ENCODE assay signal across 14 cellular contexts in genomic region chr10:35746004-35746403, GRCh38.
DNase-seq lines count a peak whose midpoint lies in the region; ATAC-seq and TF ChIP-seq lines count a peak whose summit lies in the region.
"Had no signal": no experiment of that assay in that cellular context is flagged by ENCODE, and none has a peak within 500 bp of the region (broad histone marks: within the 10 kb centered on the region; RNA-seq: fewer than 3 reads in every experiment).

No MANE protein-coding gene starts in this region.

- H3K4me3 ChIP-seq in GM23338 (no peak overlapping the region), HEK293 (ENCODE audit: low read depth, low read length) (no peak overlapping the region), mesenchymal stem cell (ENCODE audit: insufficient read depth in 1 of 2, low read depth in 1 of 2, low read length in 2 of 2) (no peak overlapping the region), sigmoid colon (no peak overlapping the region)
- H3K4me3 ChIP-seq: GM23248, HAP-1 had no signal

- ATAC-seq in GM23338 = peak; percentile 54
- no peak for ATAC-seq in activated naive CD4-positive, alpha-beta T cell treated with anti-CD3 and anti-CD28 coated beads, Interleukin-2, amount 50 U/mL, for 72 hours

- H4K20me1 ChIP-seq in GM23338 (replicated peaks; ENCODE audit: insufficient read depth) = no peaks in the 10 kb centered on the region

- H2AK5ac ChIP-seq in mesenchymal stem cell (ENCODE audit: low read length, severe bottlenecking) = no peak overlapping the region

- H3K4me2 ChIP-seq in GM23338 (no peak overlapping the region), mesenchymal stem cell (ENCODE audit: low read length, poor library complexity, severe bottlenecking) (no peak overlapping the region)

- peaks cover 2% of the 10 kb centered on the region for H3K27me3 Mint-ChIP-seq in GM23338 (ENCODE audit: insufficient read depth, low read depth, poor library complexity)
- H3K27me3 Mint-ChIP-seq: CD4-positive, alpha-beta memory T cell had no signal

- DNase-seq in GM23338 (ENCODE audit: low spot score) (no peak), mesenchymal stem cell (no peak), sigmoid colon (no peak), NCI-H2196 treated with DMSO at 0.1 percent for 48 hours (lab: John Stamatoyannopoulos, UW; ENCODE audit: unreplicated experiment) (no peak)
- no peak for DNase-seq in activated naive CD4-positive, alpha-beta T cell treated with anti-CD3 and anti-CD28 coated beads, Interleukin-2, amount 50 U/mL, for 72 hours (ENCODE audit: low spot score in 2 of 2)
- DNase-seq: C1 segment of cervical spinal cord; Calu3; CD4-positive, alpha-beta memory T cell; COR-L47; DMS53; DMS79 treated with DMSO at 0.1 percent for 48 hours; GM23248 had no signal

- H3K14ac ChIP-seq in mesenchymal stem cell (ENCODE audit: low read length in 2 of 2) = no peak overlapping the region

- no peaks in the 10 kb centered on the region for H3F3A ChIP-seq in GM23338 (replicated peaks; ENCODE audit: low read depth)

- no peak for TF ChIP-seq EP300 in sigmoid colon (IDR thresholded peaks at IDR 0.05)

- TF ChIP-seq CTCF in GM23338 (conservative IDR thresholded peaks at IDR 0.05; ENCODE audit: low read depth in 2 of 2) (no peak), HEK293 (tag by site-specific recombination; IDR thresholded peaks at IDR 0.05) (no peak), sigmoid colon (IDR thresholded peaks at IDR 0.05) (no peak)

- H3K4me1 Mint-ChIP-seq in GM23338 = peaks cover 4% of the 10 kb centered on the region; the same call in 1 of the 3 replicates
- H3K4me1 Mint-ChIP-seq: CD4-positive, alpha-beta memory T cell had no signal

- CTCF ChIA-PET in HEK293 (lab: Yijun Ruan, JAX) = interaction anchor here (0.5 to 0.6 kb wide), 3 partner anchors 36 to 1621 kb away, joined by 3 to 4 read pairs (median 3); no protein-coding TSS in a partner anchor

- H3K23ac ChIP-seq in mesenchymal stem cell (ENCODE audit: low read length in 2 of 2) = no peak overlapping the region

- intact Hi-C loops in sigmoid colon (cut with DNase I) = no loop called here

- H3K4me1 ChIP-seq in GM23338 (ENCODE audit: insufficient read depth) (no peaks in the 10 kb centered on the region), HEK293 (ENCODE audit: control insufficient read depth, insufficient read depth, low read length) (no peaks in the 10 kb centered on the region), mesenchymal stem cell (ENCODE audit: control insufficient read depth, insufficient read depth, low read depth, low read length) (peaks cover 3% of the 10 kb centered on the region), sigmoid colon (peaks cover 0 to 6% (median 0%) of the 10 kb centered on the region in 4 donors)
- H3K4me1 ChIP-seq: HAP-1 had no signal

- no peaks in the 10 kb centered on the region for H3K79me1 ChIP-seq in mesenchymal stem cell (replicated peaks; ENCODE audit: low read length, poor library complexity, severe bottlenecking)

- no peak overlapping the region for H3K4ac ChIP-seq in mesenchymal stem cell (ENCODE audit: low read depth in 1 of 2, low read length in 2 of 2)

- H3K27me3 ChIP-seq in GM23338 (ENCODE audit: insufficient read depth) (no peaks in the 10 kb centered on the region), mesenchymal stem cell (ENCODE audit: control insufficient read depth in 1 of 2, insufficient read depth in 1 of 2, low read length in 2 of 2) (peaks cover 0 to 12% of the 10 kb centered on the region in 2 experiments), sigmoid colon (no peaks in the 10 kb centered on the region)

- peak overlapping the region; percentile 40 for H2BK15ac ChIP-seq in mesenchymal stem cell (ENCODE audit: low read depth, poor library complexity, severe bottlenecking)

- H3K9me2 ChIP-seq in GM23338 (ENCODE audit: insufficient read depth) = no peaks in the 10 kb centered on the region

- H4K91ac ChIP-seq in mesenchymal stem cell (ENCODE audit: low read length) = no peak overlapping the region

- H2BK120ac ChIP-seq in mesenchymal stem cell (ENCODE audit: low read depth, low read length) = no peak overlapping the region

- 78% methylated on average over 3 of the region's 3 CpGs for WGBS in mesenchymal stem cell
- WGBS in sigmoid colon, 2 donors = 94 to 95% methylated on average over 3 of the region's 3 CpGs

- no peak overlapping the region for H3K27ac ChIP-seq in GM23338 (ENCODE audit: low read depth)
- H3K27ac ChIP-seq in HEK293 (ENCODE audit: extremely low read depth, low read depth, low read length) = no peak overlapping the region
- no peak overlapping the region for H3K27ac ChIP-seq in mesenchymal stem cell (ENCODE audit: low read length, poor library complexity, severe bottlenecking)
- no peak overlapping the region for H3K27ac ChIP-seq in sigmoid colon
- H3K27ac ChIP-seq: GM23248 had no signal

- H4K8ac ChIP-seq in mesenchymal stem cell (ENCODE audit: low read length) = no peak overlapping the region

- H3K4me3 Mint-ChIP-seq in GM23338 = no peak overlapping the region
- H3K4me3 Mint-ChIP-seq: CD4-positive, alpha-beta memory T cell had no signal

- no peak for TF ChIP-seq POLR2A in sigmoid colon (IDR thresholded peaks at IDR 0.05)

- no peaks in the 10 kb centered on the region for H3K79me2 ChIP-seq in GM23338 (replicated peaks; ENCODE audit: insufficient read depth)

- H3K36me3 Mint-ChIP-seq in GM23338 (ENCODE audit: low read depth) = no peaks in the 10 kb centered on the region
- H3K36me3 Mint-ChIP-seq in activated naive CD4-positive, alpha-beta T cell treated with anti-CD3 and anti-CD28 coated beads, Interleukin-2, amount 50 U/mL, for 72 hours = no peaks in the 10 kb centered on the region
- H3K36me3 Mint-ChIP-seq: CD4-positive, alpha-beta memory T cell had no signal

- H3K9me3 Mint-ChIP-seq in GM23338 = no peaks in the 10 kb centered on the region
- no peaks in the 10 kb centered on the region for H3K9me3 Mint-ChIP-seq in activated naive CD4-positive, alpha-beta T cell treated with anti-CD3 and anti-CD28 coated beads, Interleukin-2, amount 50 U/mL, for 72 hours

- no peak overlapping the region for H3K9ac ChIP-seq in mesenchymal stem cell (ENCODE audit: low read length)
- H3K9ac ChIP-seq: GM23248 had no signal

- H3K18ac ChIP-seq in mesenchymal stem cell (ENCODE audit: low read depth in 1 of 2, low read length in 2 of 2) = no peak overlapping the region

- H2BK5ac ChIP-seq in mesenchymal stem cell (ENCODE audit: low read depth, low read length, poor library complexity, severe bottlenecking) = no peak overlapping the region

- H3K36me3 ChIP-seq in GM23338 (ENCODE audit: insufficient read depth) (no peaks in the 10 kb centered on the region), HEK293 (ENCODE audit: control insufficient read depth in 2 of 2, insufficient read depth in 1 of 2, low read length in 2 of 2) (no peaks in the 10 kb centered on the region), mesenchymal stem cell (ENCODE audit: control insufficient read depth in 1 of 2, insufficient read depth in 2 of 2, low read depth in 1 of 2, low read length in 2 of 2) (no peaks in the 10 kb centered on the region), sigmoid colon (no peaks in the 10 kb centered on the region)
- H3K36me3 ChIP-seq: HAP-1 had no signal

- H3K27ac Mint-ChIP-seq in GM23338 = no peak overlapping the region
- no peak overlapping the region for H3K27ac Mint-ChIP-seq in activated naive CD4-positive, alpha-beta T cell treated with anti-CD3 and anti-CD28 coated beads, Interleukin-2, amount 50 U/mL, for 72 hours
- H3K27ac Mint-ChIP-seq: CD4-positive, alpha-beta memory T cell had no signal

- H2AFZ ChIP-seq in GM23338 (no peak overlapping the region), mesenchymal stem cell (ENCODE audit: low read depth, low read length) (no peak overlapping the region)
- H2AFZ ChIP-seq: GM23248 had no signal

- POLR2A ChIA-PET in HEK293 (lab: Yijun Ruan, JAX) = interaction anchor here (1.0 kb wide), 1 partner anchor 219 kb away, joined by 3 read pairs; no protein-coding TSS in a partner anchor

- H2BK12ac ChIP-seq in mesenchymal stem cell (ENCODE audit: low read length in 2 of 2) = no peak overlapping the region

- H3K9me3 ChIP-seq in HEK293 (ENCODE audit: control insufficient read depth, insufficient read depth, low read depth, low read length) = no peaks in the 10 kb centered on the region
- no peaks in the 10 kb centered on the region for H3K9me3 ChIP-seq in mesenchymal stem cell (ENCODE audit: control insufficient read depth, low read length)
- H3K9me3 ChIP-seq in sigmoid colon = no peaks in the 10 kb centered on the region
- H3K9me3 ChIP-seq: HAP-1 had no signal

TF ChIP-seq in HEK293, 187 proteins besides CTCF, POLR2A, EP300 and RAD21:
- TF ChIP-seq ZIC2 (tag by site-specific recombination; IDR thresholded peaks at IDR 0.05) (peak; percentile 76), ZNF18 (tag by site-specific recombination; IDR thresholded peaks at IDR 0.05) (no peak), ZNF211 (tag by site-specific recombination; IDR thresholded peaks at IDR 0.05; ENCODE audit: low read depth) (no peak)
TF ChIP-seq in HEK293: peak in this region for 1.
